ENCODE assay signal across 8 cellular contexts in the genomic region with DNA sequence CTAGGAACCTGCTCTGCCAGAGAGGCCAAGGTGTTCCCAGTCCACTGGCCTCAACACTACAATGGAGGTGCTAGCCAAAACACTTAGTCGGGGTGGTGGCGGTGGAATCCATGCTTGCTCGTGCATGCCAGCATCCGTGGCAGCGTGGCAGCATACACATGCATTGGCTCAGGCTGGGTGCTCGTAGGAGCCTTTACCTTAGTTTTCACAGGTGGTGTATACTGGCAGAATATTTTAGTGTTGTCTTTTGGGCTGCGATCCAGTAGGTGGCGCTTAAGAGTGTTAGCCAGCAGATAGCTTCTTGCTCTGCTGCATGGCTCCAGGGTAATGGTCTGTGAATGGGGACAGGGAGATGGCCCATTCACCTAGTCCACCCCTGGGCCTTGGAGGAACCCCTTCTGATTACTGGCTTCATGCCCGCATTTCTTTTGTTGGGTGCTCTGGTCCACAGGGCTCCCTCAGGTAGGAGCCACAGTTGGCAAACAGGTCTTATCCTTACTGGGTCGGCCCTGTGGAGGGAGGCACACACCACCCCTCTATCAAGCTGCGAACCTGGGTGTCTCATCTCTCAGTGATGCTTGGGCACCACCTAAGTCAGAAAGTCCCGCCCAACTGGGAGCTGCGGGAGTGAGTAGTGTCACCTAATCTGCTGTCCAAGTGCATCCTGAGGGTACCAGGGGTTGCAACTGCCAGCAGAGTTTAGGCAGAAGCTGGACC. TPM values are rescaled to one million over a fixed set of nuclear protein-coding genes. Genes with fewer than 3 reads are reported as not detected.
A peak's percentile ranks its signal among the peaks of the same experiment; 100 is the strongest.
DNase-seq lines count a peak whose midpoint lies in the region; ATAC-seq and TF ChIP-seq lines count a peak whose summit lies in the region.

No MANE protein-coding gene starts in this region.

- H3K27me3 ChIP-seq in left lung: no peaks in the 10 kb centered on the region

- DNase-seq in stimulated activated CD4-positive, alpha-beta T cell treated with anti-CD3 and anti-CD28 coated beads, Interleukin-2, amount 100 ng/mL, for 24 hours: peak; percentile 10 to 17
- DNase-seq in stimulated activated CD4-positive, alpha-beta T cell treated with anti-CD3 and anti-CD28 coated beads, Interleukin-12 subunit alpha, Interleukin-12 subunit beta, amount 100 ng/mL, for 4 hours: no peak
- DNase-seq in activated CD4-positive, alpha-beta T cell treated with anti-CD3 and anti-CD28 coated beads, Interleukin-2, amount 50 U/mL, for 48 hours: peak; percentile 10 to 19
- DNase-seq in left lung (no peak), NCI-H226 (no peak)

- H3K4me3 ChIP-seq in left lung: no peak overlapping the region

- ATAC-seq in HG03159 (IDR thresholded peaks at IDR 0.05; ENCODE audit: unreplicated experiment): peak; percentile 95
- peak; percentile 58 for ATAC-seq in left lung
- ATAC-seq in HG02981 (IDR thresholded peaks at IDR 0.05; ENCODE audit: unreplicated experiment): no peak
- ATAC-seq in GM21515 (IDR thresholded peaks at IDR 0.05; ENCODE audit: unreplicated experiment): no peak

- H3K36me3 ChIP-seq in left lung: no peaks in the 10 kb centered on the region

- intact Hi-C loops in left lung (cut with DNase I): no loop called here

- H3K27ac ChIP-seq in left lung: no peak overlapping the region

- no peaks in the 10 kb centered on the region for H3K9me3 ChIP-seq in left lung

- TF ChIP-seq CTCF in left lung (IDR thresholded peaks at IDR 0.05): peak in 1 of 2 donors; percentile 22

- H3K4me1 ChIP-seq in left lung: no peaks in the 10 kb centered on the region

RNA-seq across cellular contexts. Expression of a gene that starts 40.0 kb away (rescaled TPM):
- total RNA-seq in left lung: not detected

RNA-seq across cellular contexts. Expression of a gene that starts 57.1 kb away (rescaled TPM):
- total RNA-seq in left lung: 1 to 10 TPM in 1 of 2 donors, under 1 TPM in 1; 0.16 to 2.9 TPM

Comparison
In these comparisons a context has a peak if more than half of its experiments do, and no peak if none do; other contexts are left out.
1. DNase-seq: peak in stimulated activated CD4-positive, alpha-beta T cell treated with anti-CD3 and anti-CD28 coated beads, Interleukin-2, amount 100 ng/mL, for 24 hours (2 of 2) and activated CD4-positive, alpha-beta T cell treated with anti-CD3 and anti-CD28 coated beads, Interleukin-2, amount 50 U/mL, for 48 hours (2 of 2); none in stimulated activated CD4-positive, alpha-beta T cell treated with anti-CD3 and anti-CD28 coated beads, Interleukin-12 subunit alpha, Interleukin-12 subunit beta, amount 100 ng/mL, for 4 hours (single experiment), left lung (0 of 2) and NCI-H226 (single experiment).
2. ATAC-seq: peak in HG03159 (single experiment) and left lung (single experiment); none in HG02981 (single experiment) and GM21515 (single experiment).